ENCODE assay signal across 1 cellular context in the genomic region with DNA sequence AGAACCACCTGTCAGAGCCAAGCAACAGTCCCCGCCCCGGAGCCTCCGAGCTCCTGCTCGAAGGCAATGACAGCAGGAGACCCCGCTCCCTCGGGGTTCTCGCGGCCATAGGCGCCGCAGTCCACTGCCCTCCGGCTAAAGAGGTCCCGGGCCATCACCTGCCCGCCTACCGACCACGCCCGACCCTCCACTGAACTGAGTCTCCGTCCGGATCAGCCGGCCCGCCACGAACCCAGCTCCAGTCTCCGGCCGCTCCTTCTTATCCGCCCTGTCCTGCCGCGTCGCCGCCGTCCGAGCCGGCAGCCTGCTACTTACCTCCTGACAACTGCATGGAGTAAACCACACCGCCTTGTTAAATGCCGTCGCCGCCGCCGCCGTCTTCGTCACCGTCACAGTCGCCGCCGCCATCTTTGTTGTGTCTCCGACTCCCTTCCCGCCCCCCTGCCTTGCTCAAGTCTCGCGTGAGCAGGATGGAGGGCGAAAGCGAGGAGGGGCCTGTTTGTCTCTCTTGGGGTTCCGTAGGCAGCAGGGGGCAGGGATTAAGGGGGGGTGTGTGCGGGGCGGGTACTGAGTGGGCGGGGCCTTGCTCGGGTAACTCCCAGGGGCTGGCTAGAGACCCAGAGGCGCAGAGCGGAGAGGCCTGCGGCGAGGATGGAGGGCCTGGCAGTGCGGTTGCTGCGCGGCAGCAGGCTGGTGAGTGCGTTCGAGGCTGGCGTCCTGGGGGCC.
TF ChIP-seq lines count a peak whose summit lies in the region.

A gene (plus strand): TSS at position 628 of the 726 bp plus-strand sequence. CDS start 24 bp downstream, at position 652.
A gene with protein sequence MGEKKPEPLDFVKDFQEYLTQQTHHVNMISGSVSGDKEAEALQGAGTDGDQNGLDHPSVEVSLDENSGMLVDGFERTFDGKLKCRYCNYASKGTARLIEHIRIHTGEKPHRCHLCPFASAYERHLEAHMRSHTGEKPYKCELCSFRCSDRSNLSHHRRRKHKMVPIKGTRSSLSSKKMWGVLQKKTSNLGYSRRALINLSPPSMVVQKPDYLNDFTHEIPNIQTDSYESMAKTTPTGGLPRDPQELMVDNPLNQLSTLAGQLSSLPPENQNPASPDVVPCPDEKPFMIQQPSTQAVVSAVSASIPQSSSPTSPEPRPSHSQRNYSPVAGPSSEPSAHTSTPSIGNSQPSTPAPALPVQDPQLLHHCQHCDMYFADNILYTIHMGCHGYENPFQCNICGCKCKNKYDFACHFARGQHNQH (minus strand): TSS at position 417 of the 726 bp plus-strand sequence. CDS start 10,170 bp downstream, outside the sequence.

TF ChIP-seq in IMR-90, 13 proteins besides CTCF, POLR2A, EP300 and RAD21:
- TF ChIP-seq MAZ (IDR thresholded peaks at IDR 0.05; ENCODE audit: borderline replicate concordance, low read depth, low read length) = peak; percentile 99
- peak; percentile 23; the same call in 1 of the 2 replicates for TF ChIP-seq CEBPB (IDR thresholded peaks at IDR 0.05; ENCODE audit: low read depth, low read length)
- TF ChIP-seq NFE2L2 (IDR thresholded peaks at IDR 0.05; ENCODE audit: low read depth, low read length) = no peak
- TF ChIP-seq BHLHE40 (IDR thresholded peaks at IDR 0.05; ENCODE audit: low read depth, low read length) = 0 out of 2 replicates have a peak, but pooled peaks have one; percentile 8
- TF ChIP-seq FOS (IDR thresholded peaks at IDR 0.05; ENCODE audit: low read depth, low read length) = 0 out of 2 replicates have a peak, but pooled peaks have one; percentile 10
- TF ChIP-seq MXI1 (IDR thresholded peaks at IDR 0.05; ENCODE audit: borderline replicate concordance, low read depth, low read length) = peak; percentile 45; the same call in 1 of the 2 replicates
- TF ChIP-seq, protein P1, sequence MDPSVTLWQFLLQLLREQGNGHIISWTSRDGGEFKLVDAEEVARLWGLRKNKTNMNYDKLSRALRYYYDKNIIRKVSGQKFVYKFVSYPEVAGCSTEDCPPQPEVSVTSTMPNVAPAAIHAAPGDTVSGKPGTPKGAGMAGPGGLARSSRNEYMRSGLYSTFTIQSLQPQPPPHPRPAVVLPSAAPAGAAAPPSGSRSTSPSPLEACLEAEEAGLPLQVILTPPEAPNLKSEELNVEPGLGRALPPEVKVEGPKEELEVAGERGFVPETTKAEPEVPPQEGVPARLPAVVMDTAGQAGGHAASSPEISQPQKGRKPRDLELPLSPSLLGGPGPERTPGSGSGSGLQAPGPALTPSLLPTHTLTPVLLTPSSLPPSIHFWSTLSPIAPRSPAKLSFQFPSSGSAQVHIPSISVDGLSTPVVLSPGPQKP (IDR thresholded peaks at IDR 0.05; ENCODE audit: borderline replicate concordance, low read depth, low read length) = no peak
- peak; percentile 28; the same call in 1 of the 2 replicates for TF ChIP-seq CHD1 (IDR thresholded peaks at IDR 0.05; ENCODE audit: low read depth, low read length)
